In genomic region chr16:56936950-56937349, GRCh38 we compare ENCODE assay signal across 16 cellular contexts. TPM values are rescaled to one million over a fixed set of nuclear protein-coding genes. Genes with fewer than 3 reads are reported as not detected.
DNase-seq lines count a peak whose midpoint lies in the region; ATAC-seq, FAIRE-seq and TF ChIP-seq lines count a peak whose summit lies in the region.
"Had no signal": no experiment of that assay in that cellular context is flagged by ENCODE, and none has a peak within 500 bp of the region (broad histone marks: within the 10 kb centered on the region; RNA-seq: fewer than 3 reads in every experiment).

No MANE protein-coding gene starts in this region.

- peak overlapping the region; percentile 100 for H3K27ac Mint-ChIP-seq in Calu3 (ENCODE audit: unreplicated experiment)
- H3K27ac Mint-ChIP-seq in T-helper 2 cell treated with Interferon-gamma antibody and Interleukin-4, amounts not matched to agents 5 μg/mL and 100 μg/mL, for 36 hours, result no peak overlapping the region
- H3K27ac Mint-ChIP-seq: mesothelial cell of epicardium had no signal

- peak overlapping the region; percentile 88; the same call in 2 of the 3 replicates for H3K4me2 ChIP-seq in A549

- ATAC-seq in A549 (no peak), HG03280 (IDR thresholded peaks at IDR 0.05; ENCODE audit: unreplicated experiment) (no peak)
- ATAC-seq: psoas muscle had no signal

- no peaks in the 10 kb centered on the region for H3K9me3 Mint-ChIP-seq in Calu3 (ENCODE audit: low read depth, unreplicated experiment)
- H3K9me3 Mint-ChIP-seq in T-helper 2 cell treated with Interferon-gamma antibody and Interleukin-4, amounts not matched to agents 5 μg/mL and 100 μg/mL, for 36 hours, result no peaks in the 10 kb centered on the region
- H3K9me3 Mint-ChIP-seq: CD8-positive, alpha-beta memory T cell; mesothelial cell of epicardium had no signal

- H3K4me1 ChIP-seq in A549, result peaks cover 34% of the 10 kb centered on the region

- BruUV-seq in Calu3 (replicated peaks; lab: Mats Ljungman, UMichigan), result no TSS peak

- H3K4me3 ChIP-seq in A549, result no peak overlapping the region
- H3K4me3 ChIP-seq: psoas muscle had no signal

- no peak for FAIRE-seq in A549 (lab: Jason Lieb, UNC)

- peaks cover 12% of the 10 kb centered on the region for H3K27me3 Mint-ChIP-seq in Calu3 (ENCODE audit: unreplicated experiment)
- H3K27me3 Mint-ChIP-seq in T-helper 2 cell treated with Interferon-gamma antibody and Interleukin-4, amounts not matched to agents 5 μg/mL and 100 μg/mL, for 36 hours (ENCODE audit: low read depth), result no peaks in the 10 kb centered on the region

- intact Hi-C loops in Calu3 (cut with micrococcal nuclease; ENCODE audit: unreplicated experiment), result loop anchor here (10.0 kb wide), 2 partner anchors 72 to 318 kb away; partner anchors contain the start of gene SLC12A3

- DNase-seq in A549 (ENCODE audit: low read depth in 1 of 2, low spot score in 1 of 2) (no peak), Calu3 (no peak), medulla oblongata (ENCODE audit: extremely low spot score) (peak; percentile 73), CD1c-positive myeloid dendritic cell (ENCODE audit: extremely low spot score) (no peak), NCI-H510A treated with DMSO at 0.1 percent for 48 hours (lab: John Stamatoyannopoulos, UW) (no peak), NCI-H526 treated with DMSO at 0.1 percent for 48 hours (lab: John Stamatoyannopoulos, UW) (no peak)
- DNase-seq in T-helper 2 cell treated with Interferon-gamma antibody and Interleukin-4, amounts not matched to agents 5 μg/mL and 100 μg/mL, for 36 hours (ENCODE audit: low spot score), result no peak
- DNase-seq: activated CD8-positive, alpha-beta memory T cell treated with anti-CD3 and anti-CD28 coated beads for 24 hours; CD8-positive, alpha-beta memory T cell; NCI-H2029; psoas muscle; stimulated activated CD4-positive, alpha-beta T cell treated with anti-CD3 and anti-CD28 coated beads, Interleukin-2, amount 100 ng/mL, for 24 hours; stomach had no signal

- 89% methylated on average over 5 of the region's 5 CpGs for WGBS in A549 (ENCODE audit: missing lambda C conversion rate)

- H3K9me3 ChIP-seq in A549, result no peaks in the 10 kb centered on the region
- H3K9me3 ChIP-seq: psoas muscle, stomach had no signal

- TF ChIP-seq EP300 in A549 (IDR thresholded peaks at IDR 0.05), result no peak

- no peak for TF ChIP-seq POLR2A in A549 (IDR thresholded peaks at IDR 0.05; ENCODE audit: low read length)

- H3K4me3 Mint-ChIP-seq in Calu3 (ENCODE audit: low read depth, unreplicated experiment), result peak overlapping the region; percentile 96
- H3K4me3 Mint-ChIP-seq in T-helper 2 cell treated with Interferon-gamma antibody and Interleukin-4, amounts not matched to agents 5 μg/mL and 100 μg/mL, for 36 hours, result peak overlapping the region; percentile 99
- H3K4me3 Mint-ChIP-seq: mesothelial cell of epicardium had no signal

- CTCF ChIA-PET in A549 (lab: Yijun Ruan, JAX), result interaction anchor here (0.8 to 1.7 kb wide), 6 partner anchors 9 to 70 kb away, joined by 3 to 6 read pairs (median 4); no protein-coding TSS in a partner anchor
- CTCF ChIA-PET in Calu3 (lab: Charles Lee), result interaction anchor here (0.9 kb wide), 1 partner anchor 11 kb away, joined by 3 read pairs; no protein-coding TSS in a partner anchor

- H3K4me1 Mint-ChIP-seq in Calu3 (ENCODE audit: low read depth, unreplicated experiment), result peaks cover 21% of the 10 kb centered on the region
- H3K4me1 Mint-ChIP-seq in T-helper 2 cell treated with Interferon-gamma antibody and Interleukin-4, amounts not matched to agents 5 μg/mL and 100 μg/mL, for 36 hours (ENCODE audit: low read depth), result peaks cover 60% of the 10 kb centered on the region

- peak overlapping the region in 1 of 2 experiments; percentile 57; a peak in 3 of 6 replicates for H3K27ac ChIP-seq in A549
- H3K27ac ChIP-seq: psoas muscle, stomach had no signal

- TF ChIP-seq RAD21 in A549 (conservative IDR thresholded peaks at IDR 0.05 in 1 of 2, IDR thresholded peaks at IDR 0.05 in 1 of 2), result no peak

- TF ChIP-seq CTCF in A549 (IDR thresholded peaks at IDR 0.05), result no peak
- no peak for TF ChIP-seq CTCF in Calu3 (IDR thresholded peaks at IDR 0.05; ENCODE audit: unreplicated experiment)

- peaks cover 100% of the 10 kb centered on the region for H3K36me3 Mint-ChIP-seq in Calu3 (ENCODE audit: insufficient read depth, unreplicated experiment)
- peaks cover 85% of the 10 kb centered on the region for H3K36me3 Mint-ChIP-seq in T-helper 2 cell treated with Interferon-gamma antibody and Interleukin-4, amounts not matched to agents 5 μg/mL and 100 μg/mL, for 36 hours (ENCODE audit: low read depth)

- POLR2A ChIA-PET in A549 (lab: Yijun Ruan, JAX), result interaction anchor here (0.6 kb wide), 1 partner anchor 184 kb away, joined by 3 read pairs; no protein-coding TSS in a partner anchor

TF ChIP-seq in A549, 52 proteins besides CTCF, POLR2A, EP300 and RAD21:
- no peak for TF ChIP-seq CBX8 (IDR thresholded peaks at IDR 0.05)
- TF ChIP-seq RNF2 (IDR thresholded peaks at IDR 0.05; ENCODE audit: borderline replicate concordance, low read depth), result no peak
- no peak for TF ChIP-seq BHLHE40 (IDR thresholded peaks at IDR 0.05; ENCODE audit: low read depth, low read length)
- no peak for TF ChIP-seq ATOH8 (CRISPR knock-in tag; IDR thresholded peaks at IDR 0.05; ENCODE audit: low read depth)
- no peak for TF ChIP-seq EHMT2 (IDR thresholded peaks at IDR 0.05; ENCODE audit: low read depth)
- TF ChIP-seq FOXS1 (CRISPR knock-in tag; IDR thresholded peaks at IDR 0.05), result no peak
- TF ChIP-seq JUNB (IDR thresholded peaks at IDR 0.05), result no peak
- TF ChIP-seq, protein P1, sequence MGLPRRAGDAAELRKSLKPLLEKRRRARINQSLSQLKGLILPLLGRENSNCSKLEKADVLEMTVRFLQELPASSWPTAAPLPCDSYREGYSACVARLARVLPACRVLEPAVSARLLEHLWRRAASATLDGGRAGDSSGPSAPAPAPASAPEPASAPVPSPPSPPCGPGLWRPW (IDR thresholded peaks at IDR 0.05), result no peak
- TF ChIP-seq KDM5A (IDR thresholded peaks at IDR 0.05), result no peak
- no peak for TF ChIP-seq ZFP36 (IDR thresholded peaks at IDR 0.05; ENCODE audit: borderline replicate concordance, partially characterized antibody)
- no peak for TF ChIP-seq E2F6 (IDR thresholded peaks at IDR 0.05; ENCODE audit: borderline replicate concordance, low read depth)

RNA-seq across cellular contexts. Expression of gene HERPUD1, which starts 5.0 kb away (rescaled TPM):
- polyA plus RNA-seq in A549 (2011; rRNA removed) (140 and 182 TPM in 2 replicates), A549 (2017; fragmentation: RNase III; extraction: RNeasy Plus Mini Kit Qiagen cat#74134 plus additional on column Dnase treatment) (58.7 to 65.8 TPM (median 63.4 TPM) in 3 replicates)
- polyA plus RNA-seq in A549 (2012; cell fraction: cytosol; rRNA removed), result 41.0 and 54.6 TPM in 2 replicates
- 60.1 and 65.0 TPM in 2 replicates for polyA plus RNA-seq in A549 (2012; cell fraction: nucleus; rRNA removed)
- polyA minus RNA-seq in A549 (2011; rRNA and poly(A)+ RNA removed), result 205 and 225 TPM in 2 replicates
- total RNA-seq in Calu3 (2022), result 111 and 116 TPM in 2 replicates

RNA-seq across cellular contexts. Expression of gene CETP, which starts 24.8 kb away (rescaled TPM):
- polyA plus RNA-seq in A549 (2011; rRNA removed), result not detected in 2 replicates
- not detected in 2 replicates for polyA plus RNA-seq in A549 (2012; cell fraction: cytosol; rRNA removed)
- not detected in 2 replicates for polyA plus RNA-seq in A549 (2012; cell fraction: nucleus; rRNA removed)
- not detected in 3 replicates for polyA plus RNA-seq in A549 (2017; fragmentation: RNase III; extraction: RNeasy Plus Mini Kit Qiagen cat#74134 plus additional on column Dnase treatment)
- polyA minus RNA-seq in A549 (2011; rRNA and poly(A)+ RNA removed), result not detected in 2 replicates
- not detected in 2 replicates for total RNA-seq in Calu3 (2022)
- total RNA-seq: CD8-positive, alpha-beta memory T cell; T-helper 2 cell treated with Interferon-gamma antibody and Interleukin-4, amounts not matched to agents 100 ng/mL and 5 ng/mL, for 36 hours had no signal
- polyA plus RNA-seq: CD8-positive, alpha-beta memory T cell had no signal

RNA-seq across cellular contexts. Expression of gene NLRC5, which starts 52.4 kb away (rescaled TPM):
- polyA plus RNA-seq in A549 (2011; rRNA removed), result 2.5 and 2.6 TPM in 2 replicates
- polyA plus RNA-seq in A549 (2012; cell fraction: cytosol; rRNA removed), result 2.0 and 2.9 TPM in 2 replicates
- polyA plus RNA-seq in A549 (2012; cell fraction: nucleus; rRNA removed), result 12.0 and 12.8 TPM in 2 replicates
- polyA plus RNA-seq in A549 (2017; fragmentation: RNase III; extraction: RNeasy Plus Mini Kit Qiagen cat#74134 plus additional on column Dnase treatment), result 3.4 to 3.6 TPM (median 3.5 TPM) in 3 replicates
- 8.2 and 9.3 TPM in 2 replicates for polyA minus RNA-seq in A549 (2011; rRNA and poly(A)+ RNA removed)
- 18.0 and 42.3 TPM in 2 replicates for total RNA-seq in Calu3 (2022)
